15 cellular contexts compared by ENCODE assay signal in the genomic region with DNA sequence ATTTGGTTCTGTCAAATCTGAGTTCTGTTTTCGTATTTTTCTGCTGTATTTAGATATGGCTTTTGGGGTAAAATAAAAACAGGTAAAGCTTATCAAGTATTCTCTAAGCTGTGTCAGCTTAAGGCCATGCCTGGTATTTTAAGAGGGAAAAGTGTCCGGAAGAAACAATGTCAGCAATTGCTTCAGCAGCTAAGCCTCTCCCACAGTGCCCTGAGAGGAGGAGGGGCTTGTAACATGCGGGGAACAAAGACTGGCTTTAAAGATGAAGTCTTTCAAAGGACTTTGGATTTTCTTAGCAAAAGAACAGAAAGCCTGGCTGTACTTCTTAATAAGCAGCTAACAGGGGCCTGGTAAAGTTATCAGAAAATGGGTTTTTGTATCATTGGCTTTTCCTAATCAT.
DNase-seq lines count a peak whose midpoint lies in the region; ATAC-seq, FAIRE-seq and TF ChIP-seq lines count a peak whose summit lies in the region.
"Had no signal": no experiment of that assay in that cellular context is flagged by ENCODE, and none has a peak within 500 bp of the region (broad histone marks: within the 10 kb centered on the region; RNA-seq: fewer than 3 reads in every experiment).

No MANE protein-coding gene starts in this region.

- H4K8ac ChIP-seq in IMR-90 (ENCODE audit: low read depth in 2 of 2, low read length in 2 of 2) (no peak overlapping the region; a peak in 1 of 4 replicates), H1 (ENCODE audit: extremely low read depth, insufficient read depth, low read length) (no peak overlapping the region; the same call in 1 of the 2 replicates)

- no peak overlapping the region for H3K9ac ChIP-seq in IMR-90 (ENCODE audit: low read depth, low read length)
- H3K9ac ChIP-seq in H1 (replicated peaks in 1 of 4; ENCODE audit: extremely low read depth in 1 of 4, low read depth in 3 of 4, low read length in 3 of 4) = no peak overlapping the region

- H3K14ac ChIP-seq in IMR-90 (replicated peaks; ENCODE audit: low read depth, low read length) (no peak overlapping the region), H1 (ENCODE audit: insufficient read length) (no peak overlapping the region)

- no peak overlapping the region for H3K27ac ChIP-seq in IMR-90 (ENCODE audit: insufficient read depth, low read length)
- no peak overlapping the region for H3K27ac ChIP-seq in H1 (ENCODE audit: low read depth, low read length)
- no peak overlapping the region for H3K27ac ChIP-seq in left lung
- H3K27ac ChIP-seq in sigmoid colon = peak overlapping the region in 2 of 4 donors; percentile 4 to 80
- no peak overlapping the region for H3K27ac ChIP-seq in pancreas
- no peak overlapping the region for H3K27ac ChIP-seq in PC-9

- H3K18ac ChIP-seq in IMR-90 (ENCODE audit: low read depth, low read length) = no peak overlapping the region
- H3K18ac ChIP-seq in H1 (ENCODE audit: extremely low read depth, low read length) = no peak overlapping the region

- no peak for TF ChIP-seq CTCF in IMR-90 (conservative IDR thresholded peaks at IDR 0.05; ENCODE audit: low read depth, low read length)
- TF ChIP-seq CTCF in H1 (IDR thresholded peaks at IDR 0.05; ENCODE audit: control extremely low read depth in 1 of 3, insufficient read depth in 1 of 3, low read depth in 1 of 3, low read length in 3 of 3) = no peak
- TF ChIP-seq CTCF in left lung (IDR thresholded peaks at IDR 0.05) = no peak
- no peak for TF ChIP-seq CTCF in sigmoid colon (IDR thresholded peaks at IDR 0.05)
- no peak for TF ChIP-seq CTCF in pancreas (IDR thresholded peaks at IDR 0.05)
- no peak for TF ChIP-seq CTCF in PC-9 (conservative IDR thresholded peaks at IDR 0.05)

- no TSS peak for BruUV-seq in IMR-90 (replicated peaks; lab: Mats Ljungman, UMichigan)
- no TSS peak for BruUV-seq in PC-9 (replicated peaks; lab: Mats Ljungman, UMichigan)

- TF ChIP-seq RAD21 in IMR-90 (IDR thresholded peaks at IDR 0.05; ENCODE audit: low read length) (no peak), H1 (IDR thresholded peaks at IDR 0.05 in 1 of 2, conservative IDR thresholded peaks at IDR 0.05 in 1 of 2; ENCODE audit: low read depth in 2 of 2, low read length in 2 of 2) (no peak)

- dilution Hi-C loops in IMR-90 (cut with HindIII; ENCODE audit: low sequenced_read_pairs, unreplicated experiment) = no loop called here

- H3K9me3 ChIP-seq in IMR-90 (ENCODE audit: control insufficient read depth, insufficient read depth, low read length) = no peaks in the 10 kb centered on the region
- no peaks in the 10 kb centered on the region for H3K9me3 ChIP-seq in H1 (ENCODE audit: insufficient read depth in 2 of 2, low read depth in 1 of 2, low read length in 1 of 2)
- H3K9me3 ChIP-seq in left lung = no peaks in the 10 kb centered on the region
- H3K9me3 ChIP-seq in sigmoid colon = no peaks in the 10 kb centered on the region
- H3K9me3 ChIP-seq in pancreas = no peaks in the 10 kb centered on the region
- no peaks in the 10 kb centered on the region for H3K9me3 ChIP-seq in PC-9 (ENCODE audit: insufficient read depth, low read depth)
- H3K9me3 ChIP-seq: BE2C had no signal

- H2BK20ac ChIP-seq in IMR-90 (ENCODE audit: low read depth, low read length) (no peak overlapping the region), H1 (ENCODE audit: low read length) (no peak overlapping the region)

- no peak overlapping the region for H2AK9ac ChIP-seq in IMR-90 (replicated peaks; ENCODE audit: low read depth, low read length, poor library complexity)

- H2BK5ac ChIP-seq in IMR-90 (ENCODE audit: low read depth, low read length, poor library complexity, severe bottlenecking) (peak overlapping the region; percentile 44), H1 (ENCODE audit: low read depth, low read length) (no peak overlapping the region)

- H3K79me2 ChIP-seq in H1 (ENCODE audit: control insufficient read depth in 1 of 2, insufficient read depth in 2 of 2, low read length in 2 of 2) (no peaks in the 10 kb centered on the region), PC-9 (ENCODE audit: low read depth) (no peaks in the 10 kb centered on the region)

- peaks cover 21% of the 10 kb centered on the region for H3K9me1 ChIP-seq in IMR-90 (ENCODE audit: insufficient read depth, low read length)

- H2BK12ac ChIP-seq in H1 (ENCODE audit: low read depth, low read length) = no peak overlapping the region

- no peak overlapping the region for H3K4ac ChIP-seq in IMR-90 (ENCODE audit: low read depth, low read length)
- H3K4ac ChIP-seq in H1 (replicated peaks; ENCODE audit: insufficient read length, low read depth, low read length) = no peak overlapping the region

- H3K79me1 ChIP-seq in IMR-90 (ENCODE audit: low read depth in 1 of 2, low read length in 2 of 2) (peaks cover 39 to 83% of the 10 kb centered on the region in 2 experiments), H1 (ENCODE audit: low read depth, low read length) (no peaks in the 10 kb centered on the region; the same call in 1 of the 2 replicates)

- H3K23ac ChIP-seq in IMR-90 (ENCODE audit: low read depth, low read length) (no peak overlapping the region), H1 (ENCODE audit: insufficient read length) (no peak overlapping the region)

- no peak overlapping the region for H2BK120ac ChIP-seq in IMR-90 (ENCODE audit: low read depth, low read length)
- H2BK120ac ChIP-seq in H1 (replicated peaks; ENCODE audit: low read depth, low read length) = no peak overlapping the region

- ATAC-seq in IMR-90 (ENCODE audit: low read depth) (peak; percentile 54), left lung (peak; percentile 92), pancreas (no peak)
- no peak for ATAC-seq in stimulated activated naive CD8-positive, alpha-beta T cell treated with anti-CD3 and anti-CD28 coated beads, Interleukin-15, Interleukin-2, amounts not matched to agents 100 U/mL and 50 U/mL, for 24 hours

- intact Hi-C loops in IMR-90 (cut with micrococcal nuclease) = no loop called here
- intact Hi-C loops in left lung (cut with DNase I) = no loop called here
- intact Hi-C loops in sigmoid colon (cut with DNase I) = no loop called here
- intact Hi-C loops in pancreas (cut with DNase I) = no loop called here
- intact Hi-C loops in PC-9 (cut with micrococcal nuclease; ENCODE audit: unreplicated experiment) = no loop called here

- in situ Hi-C loops in IMR-90 (cut with MboI; ENCODE audit: low sequenced_read_pairs) = no loop called here

- no peaks in the 10 kb centered on the region for H3K23me2 ChIP-seq in H1 (ENCODE audit: low read depth, low read length)

- H3K9me2 ChIP-seq in PC-9 (ENCODE audit: insufficient read depth) = no peaks in the 10 kb centered on the region

- DNase-seq in IMR-90 (no peak), H1 (ENCODE audit: low read depth in 1 of 2, low spot score in 2 of 2) (no peak), left lung (peak in 1 of 2 donors; percentile 36), sigmoid colon (peak; percentile 52), HEK293T (ENCODE audit: extremely low spot score) (no peak), pancreas (no peak), PC-9 (no peak)
- DNase-seq in stimulated activated naive CD8-positive, alpha-beta T cell treated with anti-CD3 and anti-CD28 coated beads, Interleukin-15, Interleukin-2, amounts not matched to agents 100 U/mL and 50 U/mL, for 24 hours = no peak
- DNase-seq: activated CD4-positive, alpha-beta T cell treated with anti-CD3 and anti-CD28 coated beads, Interleukin-2, amount 50 U/mL, for 1 hour; BE2C; DND-41; effector memory CD4-positive, alpha-beta T cell; NCI-H1417 treated with DMSO at 0.1 percent for 48 hours; NCI-H345; stimulated activated CD8-positive, alpha-beta memory T cell treated with anti-CD3 and anti-CD28 coated beads, Interleukin-4, amount 100 ng/mL, for 48 hours had no signal

- POLR2A ChIA-PET in IMR-90 (lab: Charles Lee; ENCODE audit: unreplicated experiment) = no interaction called here
- POLR2A ChIA-PET in H1 (lab: Charles Lee; ENCODE audit: partially characterized antibody) = interaction anchor here (1.4 to 4.4 kb wide), 6 partner anchors 9 to 96 kb away, joined by 3 to 35 read pairs (median 8); no protein-coding TSS in a partner anchor
- POLR2A ChIA-PET in HEK293T (lab: Yijun Ruan, JAX) = no interaction called here
- POLR2A ChIA-PET in PC-9 (lab: Charles Lee; ENCODE audit: unreplicated experiment) = interaction anchor here (0.7 kb wide), 1 partner anchor 36 kb away, joined by 4 read pairs; no protein-coding TSS in a partner anchor

- CTCF ChIA-PET in IMR-90 (lab: Yijun Ruan, JAX) = no interaction called here
- CTCF ChIA-PET in H1 (lab: Charles Lee; ENCODE audit: partially characterized antibody) = interaction anchor here (1.0 to 9.3 kb wide), 5 partner anchors 9 to 109 kb away, joined by 3 to 68 read pairs (median 5); no protein-coding TSS in a partner anchor
- CTCF ChIA-PET in HEK293T (lab: Yijun Ruan, JAX) = no interaction called here
- CTCF ChIA-PET in PC-9 (lab: Charles Lee) = no interaction called here

- no peaks in the 10 kb centered on the region for H3K27me3 ChIP-seq in IMR-90 (ENCODE audit: control insufficient read depth, insufficient read depth, low read length)
- no peaks in the 10 kb centered on the region for H3K27me3 ChIP-seq in H1 (replicated peaks in 1 of 4; ENCODE audit: control insufficient read depth in 3 of 4, extremely low read depth in 1 of 4, insufficient read depth in 3 of 4, low read length in 3 of 4)
- H3K27me3 ChIP-seq in left lung = no peaks in the 10 kb centered on the region
- no peaks in the 10 kb centered on the region for H3K27me3 ChIP-seq in sigmoid colon
- H3K27me3 ChIP-seq in pancreas = no peaks in the 10 kb centered on the region
- peaks cover 28% of the 10 kb centered on the region for H3K27me3 ChIP-seq in PC-9 (ENCODE audit: insufficient read depth, low read depth)
- H3K27me3 ChIP-seq: BE2C had no signal

- no peak overlapping the region for H2BK15ac ChIP-seq in IMR-90 (ENCODE audit: low read depth, low read length)
- no peak overlapping the region for H2BK15ac ChIP-seq in H1 (ENCODE audit: low read length)

- H2AFZ ChIP-seq in IMR-90 (replicated peaks; ENCODE audit: low read length, poor library complexity) = no peak overlapping the region
- no peak overlapping the region for H2AFZ ChIP-seq in H1 (ENCODE audit: low read length)
- H2AFZ ChIP-seq in PC-9 = no peak overlapping the region

- no peak overlapping the region for H3K4me3 ChIP-seq in IMR-90 (ENCODE audit: insufficient read depth, low read depth, low read length)
- H3K4me3 ChIP-seq in H1 (ENCODE audit: extremely low read depth in 1 of 4, insufficient read depth in 2 of 4, low read depth in 3 of 4, low read length in 4 of 4) = no peak overlapping the region
- no peak overlapping the region for H3K4me3 ChIP-seq in left lung
- H3K4me3 ChIP-seq in sigmoid colon = no peak overlapping the region
- H3K4me3 ChIP-seq in pancreas = no peak overlapping the region
- no peak overlapping the region for H3K4me3 ChIP-seq in PC-9

- H4K91ac ChIP-seq in IMR-90 (ENCODE audit: insufficient read depth, low read depth, low read length) (no peak overlapping the region), H1 (replicated peaks; ENCODE audit: insufficient read length, low read length) (no peak overlapping the region)

- no peak for TF ChIP-seq POLR2A in IMR-90 (IDR thresholded peaks at IDR 0.05; ENCODE audit: low read depth, low read length)
- no peak for TF ChIP-seq POLR2A in H1 (IDR thresholded peaks at IDR 0.05; ENCODE audit: control extremely low read depth in 1 of 2, low read depth in 2 of 2, low read length in 2 of 2)
- no peak for TF ChIP-seq POLR2A in sigmoid colon (IDR thresholded peaks at IDR 0.05)

- peaks cover 66% of the 10 kb centered on the region for H3K36me3 ChIP-seq in IMR-90 (ENCODE audit: control insufficient read depth, insufficient read depth, low read length)
- H3K36me3 ChIP-seq in H1 (ENCODE audit: control insufficient read depth in 2 of 4, insufficient read depth in 4 of 4, low read length in 3 of 4) = peaks cover 4 to 28% (median 12%) of the 10 kb centered on the region in 4 experiments; a peak in 7 of 8 replicates
- peaks cover 0 to 18% of the 10 kb centered on the region in 2 donors for H3K36me3 ChIP-seq in left lung
- peaks cover 20 to 66% (median 33%) of the 10 kb centered on the region in 4 donors for H3K36me3 ChIP-seq in sigmoid colon
- no peaks in the 10 kb centered on the region for H3K36me3 ChIP-seq in pancreas
- H3K36me3 ChIP-seq in PC-9 (ENCODE audit: low read depth) = peaks cover 6% of the 10 kb centered on the region; the same call in 1 of the 2 replicates
- H3K36me3 ChIP-seq: BE2C had no signal

- no CpG with 5 or more reads among the region's 3 CpGs for WGBS in IMR-90 (ENCODE audit: extremely low coverage in 2 of 2, insufficient read length in 1 of 2), 2 experiments
- WGBS in H1 (ENCODE audit: extremely low coverage in 1 of 2, insufficient coverage in 1 of 2, insufficient read length in 1 of 2, insufficient replicate concordance in 2 of 2, low coverage in 1 of 2, low lambda C conversion rate in 2 of 2, missing lambda C conversion rate in 1 of 2), 2 experiments = 85% methylated on average over 3 of the region's 3 CpGs; no CpG with 5 or more reads in 1 of the 2 experiments
- 19 to 66% methylated on average over 3 of the region's 3 CpGs for WGBS in sigmoid colon, 2 donors
- 49 to 53% methylated on average over 3 of the region's 3 CpGs for WGBS in pancreas, 2 donors

- H4K5ac ChIP-seq in IMR-90 (ENCODE audit: low read depth, low read length) = no peak overlapping the region
- H4K5ac ChIP-seq in H1 (ENCODE audit: insufficient read length, low read depth, low read length) = no peak overlapping the region

- H2AK5ac ChIP-seq in IMR-90 (ENCODE audit: low read depth, low read length) = no peak overlapping the region
- no peak overlapping the region for H2AK5ac ChIP-seq in H1 (ENCODE audit: low read depth, low read length)

- no peak overlapping the region for H3K4me2 ChIP-seq in IMR-90 (ENCODE audit: low read depth, low read length)
- H3K4me2 ChIP-seq in H1 (ENCODE audit: insufficient read depth in 1 of 2, low read depth in 2 of 2, low read length in 2 of 2) = no peak overlapping the region
- H3K4me2 ChIP-seq in PC-9 = no peak overlapping the region

- TF ChIP-seq EP300 in H1 (IDR thresholded peaks at IDR 0.05; ENCODE audit: borderline replicate concordance in 1 of 2, low read depth in 2 of 2, low read length in 2 of 2) = no peak
- no peak for TF ChIP-seq EP300 in sigmoid colon (IDR thresholded peaks at IDR 0.05)

- H4K20me1 ChIP-seq in IMR-90 (ENCODE audit: insufficient read depth, low read length) (peaks cover 28% of the 10 kb centered on the region), H1 (replicated peaks in 1 of 2; ENCODE audit: control insufficient read depth in 1 of 2, insufficient read depth in 2 of 2, low read length in 2 of 2) (peaks cover 0 to 6% of the 10 kb centered on the region in 2 experiments), PC-9 (ENCODE audit: insufficient read depth) (0 out of 2 replicates have a peak, but pooled peaks cover 3% of the 10 kb centered on the region)

- peaks cover 22% of the 10 kb centered on the region for H3K4me1 ChIP-seq in IMR-90 (ENCODE audit: control insufficient read depth, insufficient read depth, low read length)
- peaks cover 0 to 2% (median 0%) of the 10 kb centered on the region in 4 experiments; a peak in 1 of 7 replicates for H3K4me1 ChIP-seq in H1 (replicated peaks in 1 of 4; ENCODE audit: control insufficient read depth in 3 of 4, insufficient read depth in 4 of 4, low read length in 3 of 4)
- H3K4me1 ChIP-seq in left lung = no peaks in the 10 kb centered on the region
- H3K4me1 ChIP-seq in sigmoid colon = peaks cover 0 to 17% (median 7%) of the 10 kb centered on the region in 4 donors
- H3K4me1 ChIP-seq in pancreas = no peaks in the 10 kb centered on the region
- H3K4me1 ChIP-seq in PC-9 (replicated peaks; ENCODE audit: insufficient read depth) = no peaks in the 10 kb centered on the region
- H3K4me1 ChIP-seq: BE2C had no signal

- no peaks in the 10 kb centered on the region for H3F3A ChIP-seq in PC-9 (ENCODE audit: insufficient read depth, low read depth)

- H3K56ac ChIP-seq in IMR-90 (ENCODE audit: extremely low read depth, insufficient read depth, low read length) (no peak overlapping the region), H1 (replicated peaks; ENCODE audit: insufficient read length, low read depth, low read length) (no peak overlapping the region)

- no peak for FAIRE-seq in H1 (lab: Jason Lieb, UNC)
- FAIRE-seq in pancreas (lab: Jason Lieb, UNC) = no peak

Comparison
In these comparisons a context has a peak if more than half of its experiments do, and no peak if none do; other contexts are left out.
1. ATAC-seq: peak in IMR-90 (single experiment) and left lung (single experiment); none in stimulated activated naive CD8-positive, alpha-beta T cell treated with anti-CD3 and anti-CD28 coated beads, Interleukin-15, Interleukin-2, amounts not matched to agents 100 U/mL and 50 U/mL, for 24 hours (single experiment) and pancreas (0 of 4).
2. POLR2A ChIA-PET loops: an anchor here in H1 (1.4 to 4.4 kb wide) and PC-9 (0.7 kb wide); none called in IMR-90 and HEK293T.